ENCODE assay signal across 1 cellular context in genomic region chr1:227336162-227336561, GRCh38. TPM values are rescaled to one million over a fixed set of nuclear protein-coding genes. Genes with fewer than 3 reads are reported as not detected.
"Had no signal": no experiment of that assay in that cellular context is flagged by ENCODE, and none has a peak within 500 bp of the region (broad histone marks: within the 10 kb centered on the region; RNA-seq: fewer than 3 reads in every experiment).

No MANE protein-coding gene starts in this region.

RNA-seq across cellular contexts. Expression of gene CDC42BPA, which starts 17.9 kb away (rescaled TPM):
- polyA plus RNA-seq: IgD-negative memory B cell had no signal
